13 cellular contexts compared by ENCODE assay signal in the genomic region with DNA sequence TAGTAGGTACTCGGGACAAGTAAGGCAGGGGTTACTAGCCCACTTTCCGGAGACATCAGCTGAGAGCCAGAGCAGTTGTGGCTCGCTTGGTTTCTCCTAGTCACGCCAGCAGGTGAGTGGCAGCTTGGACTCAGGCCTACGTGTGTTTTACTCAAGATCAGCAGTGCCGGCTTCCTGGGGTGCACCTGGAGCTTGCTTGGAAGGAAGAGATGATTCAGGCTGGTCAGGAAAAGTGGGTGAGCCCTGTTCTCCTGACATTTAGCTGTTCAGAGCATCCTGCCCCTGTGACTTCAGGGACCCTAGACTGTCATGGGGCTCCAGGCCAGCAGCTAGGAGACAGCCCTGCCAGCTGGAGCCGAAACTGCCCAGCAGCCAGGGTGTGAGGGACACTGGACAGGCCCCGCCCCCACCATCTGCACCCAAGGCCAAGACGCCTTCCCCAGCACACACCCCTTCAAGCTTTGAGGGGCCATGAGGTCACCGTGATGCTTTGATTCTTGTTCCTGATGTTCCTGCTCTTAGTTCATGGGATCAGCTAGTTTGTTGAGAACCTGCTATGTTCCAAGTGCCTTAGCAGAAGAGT.
A peak's percentile ranks its signal among the peaks of the same experiment; 100 is the strongest.
DNase-seq lines count a peak whose midpoint lies in the region; ATAC-seq, FAIRE-seq and TF ChIP-seq lines count a peak whose summit lies in the region.
"Had no signal": no experiment of that assay in that cellular context is flagged by ENCODE, and none has a peak within 500 bp of the region (broad histone marks: within the 10 kb centered on the region; RNA-seq: fewer than 3 reads in every experiment).

No MANE protein-coding gene starts in this region.

- H3K4me3 Mint-ChIP-seq in progenitor cell of endocrine pancreas (ENCODE audit: low read depth) = no peak overlapping the region
- H3K4me3 Mint-ChIP-seq in stimulated activated naive B cell treated with anti-CD40 and anti-IgM and Interleukin-4, amounts not matched to agents 10 μg/mL and 1 μg/mL and 100 μg/mL, for 72 hours = no peak overlapping the region
- no peak overlapping the region for H3K4me3 Mint-ChIP-seq in T-helper 17 cell
- H3K4me3 Mint-ChIP-seq: activated naive CD8-positive, alpha-beta T cell; central memory CD8-positive, alpha-beta T cell had no signal

- H3K36me3 ChIP-seq in uterus = no peaks in the 10 kb centered on the region
- H3K36me3 ChIP-seq: HAP-1, vagina had no signal

- peak overlapping the region; percentile 24 for H3K27ac Mint-ChIP-seq in progenitor cell of endocrine pancreas
- no peak overlapping the region for H3K27ac Mint-ChIP-seq in stimulated activated naive B cell treated with anti-CD40 and anti-IgM and Interleukin-4, amounts not matched to agents 10 μg/mL and 1 μg/mL and 100 μg/mL, for 72 hours
- H3K27ac Mint-ChIP-seq in T-helper 17 cell = no peak overlapping the region
- H3K27ac Mint-ChIP-seq: activated naive CD8-positive, alpha-beta T cell had no signal

- no peak for TF ChIP-seq RAD21 in A549 (conservative IDR thresholded peaks at IDR 0.05 in 1 of 2, IDR thresholded peaks at IDR 0.05 in 1 of 2)
- no peak for TF ChIP-seq RAD21 in Ishikawa (IDR thresholded peaks at IDR 0.05; ENCODE audit: low read depth)

- FAIRE-seq in A549 (lab: Jason Lieb, UNC) = no peak

- H3K4me3 ChIP-seq in A549 (no peak overlapping the region), uterus (no peak overlapping the region)
- H3K4me3 ChIP-seq: HAP-1, vagina had no signal

- H3K4me1 ChIP-seq in A549 = peaks cover 13% of the 10 kb centered on the region
- H3K4me1 ChIP-seq in uterus = peaks cover 0 to 4% of the 10 kb centered on the region in 2 donors

- H3K27me3 Mint-ChIP-seq in progenitor cell of endocrine pancreas (peaks cover 2% of the 10 kb centered on the region), T-helper 17 cell (no peaks in the 10 kb centered on the region)
- H3K27me3 Mint-ChIP-seq in stimulated activated naive B cell treated with anti-CD40 and anti-IgM and Interleukin-4, amounts not matched to agents 10 μg/mL and 1 μg/mL and 100 μg/mL, for 72 hours = peaks cover 22 to 27% of the 10 kb centered on the region in 2 donors
- H3K27me3 Mint-ChIP-seq: activated naive CD8-positive, alpha-beta T cell; central memory CD8-positive, alpha-beta T cell had no signal

- H3K27ac ChIP-seq in A549 = peak overlapping the region in 1 of 2 experiments; percentile 58; a peak in 3 of 6 replicates
- H3K27ac ChIP-seq in cingulate gyrus (ENCODE audit: low read depth, low read length) = peak overlapping the region; percentile 54
- no peak overlapping the region for H3K27ac ChIP-seq in uterus
- H3K27ac ChIP-seq: vagina had no signal

- CTCF ChIA-PET in A549 (lab: Yijun Ruan, JAX) = interaction anchor here (0.7 to 5.6 kb wide), 6 partner anchors 10 to 266 kb away, joined by 3 to 38 read pairs (median 3); no protein-coding TSS in a partner anchor

- intact Hi-C loops in uterus (cut with DNase I; ENCODE audit: low total_unique reads) = no loop called here

- H3K4me2 ChIP-seq in A549 = 0 out of 3 replicates have a peak overlapping the region, but pooled peaks have one; percentile 17

- POLR2A ChIA-PET in A549 (lab: Yijun Ruan, JAX) = no interaction called here

- 77% methylated on average over 10 of the region's 10 CpGs for WGBS in A549 (ENCODE audit: missing lambda C conversion rate)

- TF ChIP-seq CTCF in A549 (IDR thresholded peaks at IDR 0.05) (no peak), progenitor cell of endocrine pancreas (IDR thresholded peaks at IDR 0.05; ENCODE audit: unreplicated experiment) (no peak), uterus (IDR thresholded peaks at IDR 0.05) (no peak)

- no peak for DNase-seq in A549 (ENCODE audit: low read depth in 1 of 2, low spot score in 1 of 2)
- no peak for DNase-seq in progenitor cell of endocrine pancreas (ENCODE audit: low spot score, unreplicated experiment)
- DNase-seq in stimulated activated naive B cell treated with anti-CD40 and anti-IgM and Interleukin-4, amounts not matched to agents 10 μg/mL and 1 μg/mL and 100 μg/mL, for 72 hours = no peak
- no peak for DNase-seq in uterus
- DNase-seq in T-helper 17 cell = no peak
- DNase-seq: stimulated activated CD4-positive, alpha-beta T cell treated with anti-CD3 and anti-CD28 coated beads, Interleukin-4, amount 100 ng/mL, for 4 hours had no signal

- H3K36me3 Mint-ChIP-seq in progenitor cell of endocrine pancreas (ENCODE audit: insufficient read depth) (no peaks in the 10 kb centered on the region), T-helper 17 cell (ENCODE audit: low read depth) (no peaks in the 10 kb centered on the region)
- peaks cover 0 to 4% of the 10 kb centered on the region in 2 donors for H3K36me3 Mint-ChIP-seq in stimulated activated naive B cell treated with anti-CD40 and anti-IgM and Interleukin-4, amounts not matched to agents 10 μg/mL and 1 μg/mL and 100 μg/mL, for 72 hours
- H3K36me3 Mint-ChIP-seq: activated naive CD8-positive, alpha-beta T cell had no signal

- TF ChIP-seq EP300 in A549 (IDR thresholded peaks at IDR 0.05) (no peak), Ishikawa (IDR thresholded peaks at IDR 0.05; ENCODE audit: borderline replicate concordance) (no peak)

- H3K9me3 Mint-ChIP-seq in progenitor cell of endocrine pancreas (ENCODE audit: low read depth) = no peaks in the 10 kb centered on the region
- peaks cover 9 to 15% of the 10 kb centered on the region in 2 donors for H3K9me3 Mint-ChIP-seq in stimulated activated naive B cell treated with anti-CD40 and anti-IgM and Interleukin-4, amounts not matched to agents 10 μg/mL and 1 μg/mL and 100 μg/mL, for 72 hours

- H3K9me3 ChIP-seq in A549 (no peaks in the 10 kb centered on the region), uterus (no peaks in the 10 kb centered on the region), T-helper 17 cell (ENCODE audit: control insufficient read depth, low read length, poor library complexity, severe bottlenecking) (no peaks in the 10 kb centered on the region)
- H3K9me3 ChIP-seq: vagina had no signal

- no peaks in the 10 kb centered on the region for H3K27me3 ChIP-seq in uterus
- H3K27me3 ChIP-seq: vagina had no signal

- no peak for ATAC-seq in A549
- ATAC-seq in stimulated activated naive B cell treated with anti-CD40 and anti-IgM and Interleukin-4, amounts not matched to agents 10 μg/mL and 1 μg/mL and 100 μg/mL, for 72 hours (replicated peaks) = no peak
- no peak for ATAC-seq in GM18498 (IDR thresholded peaks at IDR 0.05; ENCODE audit: unreplicated experiment)
- ATAC-seq in T-helper 17 cell = no peak

- H3K4me1 Mint-ChIP-seq in progenitor cell of endocrine pancreas (ENCODE audit: low read depth) (peaks cover 14% of the 10 kb centered on the region), T-helper 17 cell (peaks cover 2% of the 10 kb centered on the region)
- H3K4me1 Mint-ChIP-seq in stimulated activated naive B cell treated with anti-CD40 and anti-IgM and Interleukin-4, amounts not matched to agents 10 μg/mL and 1 μg/mL and 100 μg/mL, for 72 hours = peaks cover 0 to 2% of the 10 kb centered on the region in 2 donors
- H3K4me1 Mint-ChIP-seq: central memory CD8-positive, alpha-beta T cell had no signal

- TF ChIP-seq POLR2A in A549 (IDR thresholded peaks at IDR 0.05; ENCODE audit: low read length) (no peak), uterus (IDR thresholded peaks at IDR 0.05) (no peak)

TF ChIP-seq in A549, 52 proteins besides CTCF, POLR2A, EP300 and RAD21 (continues in another document):
- no peak for TF ChIP-seq EHF (CRISPR knock-in tag; IDR thresholded peaks at IDR 0.05)
- TF ChIP-seq RNF2 (IDR thresholded peaks at IDR 0.05; ENCODE audit: borderline replicate concordance, low read depth) = no peak
- TF ChIP-seq TP53 (CRISPR knock-in tag; IDR thresholded peaks at IDR 0.05) = no peak
- no peak for TF ChIP-seq JUN (IDR thresholded peaks at IDR 0.05)
- TF ChIP-seq ZFP36 (IDR thresholded peaks at IDR 0.05; ENCODE audit: borderline replicate concordance, partially characterized antibody) = no peak
- TF ChIP-seq RFX5 (IDR thresholded peaks at IDR 0.05) = no peak
- TF ChIP-seq CBX2 (IDR thresholded peaks at IDR 0.05; ENCODE audit: borderline replicate concordance, low read depth) = no peak
- TF ChIP-seq SREBF2 (IDR thresholded peaks at IDR 0.05) = no peak
- no peak for TF ChIP-seq HOXB5 (CRISPR knock-in tag; IDR thresholded peaks at IDR 0.05)
- TF ChIP-seq, protein P1, sequence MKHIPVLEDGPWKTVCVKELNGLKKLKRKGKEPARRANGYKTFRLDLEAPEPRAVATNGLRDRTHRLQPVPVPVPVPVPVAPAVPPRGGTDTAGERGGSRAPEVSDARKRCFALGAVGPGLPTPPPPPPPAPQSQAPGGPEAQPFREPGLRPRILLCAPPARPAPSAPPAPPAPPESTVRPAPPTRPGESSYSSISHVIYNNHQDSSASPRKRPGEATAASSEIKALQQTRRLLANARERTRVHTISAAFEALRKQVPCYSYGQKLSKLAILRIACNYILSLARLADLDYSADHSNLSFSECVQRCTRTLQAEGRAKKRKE (CRISPR knock-in tag; IDR thresholded peaks at IDR 0.05; ENCODE audit: low read depth) = no peak

TF ChIP-seq in Ishikawa, 13 proteins besides CTCF, POLR2A, EP300 and RAD21:
- TF ChIP-seq NFIC (IDR thresholded peaks at IDR 0.05) (0 out of 2 replicates have a peak, but pooled peaks have one; percentile 10), TCF12 (IDR thresholded peaks at IDR 0.05; ENCODE audit: low read depth) (no peak)
